In the genomic region with DNA sequence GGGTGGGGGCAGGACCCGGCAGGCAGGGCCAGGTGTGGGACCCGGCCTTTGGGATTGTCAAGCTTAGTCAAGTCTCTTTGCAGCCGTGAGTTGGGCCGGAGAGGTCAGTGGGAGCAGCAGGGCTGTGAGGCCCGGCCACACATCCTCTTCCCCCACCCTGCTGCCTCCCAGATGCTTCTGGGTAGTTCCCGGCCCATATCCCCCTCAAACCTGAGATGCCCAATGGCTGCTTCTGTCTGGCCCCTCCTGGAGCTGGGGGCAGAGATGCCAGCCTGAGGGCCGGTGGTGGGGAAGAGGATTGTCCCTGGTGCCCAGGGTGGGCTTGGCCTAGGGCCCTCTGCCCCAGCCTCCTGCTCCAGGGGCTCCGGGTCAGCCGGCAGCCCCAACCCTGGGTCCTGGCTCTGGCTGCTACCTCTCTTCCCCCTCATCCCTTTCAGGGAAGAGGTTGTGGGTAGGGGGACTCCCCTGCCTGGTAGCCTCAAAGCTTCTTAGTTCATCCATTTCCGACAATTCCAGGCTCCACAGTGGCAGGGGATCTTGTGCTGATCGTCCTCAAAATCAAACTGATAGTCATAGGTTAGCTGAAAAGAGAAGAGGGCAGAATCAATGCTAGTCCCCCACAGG, we compare ENCODE assay signal across 24 cellular contexts. TPM values are rescaled to one million over a fixed set of nuclear protein-coding genes. Genes with fewer than 3 reads are reported as not detected.
DNase-seq lines count a peak whose midpoint lies in the region; ATAC-seq and TF ChIP-seq lines count a peak whose summit lies in the region.
"Had no signal": no experiment of that assay in that cellular context is flagged by ENCODE, and none has a peak within 500 bp of the region (broad histone marks: within the 10 kb centered on the region; RNA-seq: fewer than 3 reads in every experiment).

No MANE protein-coding gene starts in this region.

- H3K23ac ChIP-seq in H9 (ENCODE audit: insufficient read length, low read depth, low read length): no peak overlapping the region

- no peak for TF ChIP-seq POLR2A in breast epithelium (IDR thresholded peaks at IDR 0.05)
- TF ChIP-seq POLR2A in esophagus squamous epithelium (IDR thresholded peaks at IDR 0.05): no peak

- no peak overlapping the region for H2BK15ac ChIP-seq in H9 (ENCODE audit: low read depth, low read length)

- H3K23me2 ChIP-seq in H9 (ENCODE audit: insufficient read length, low read depth, low read length, poor library complexity, severe bottlenecking): peaks cover 9% of the 10 kb centered on the region

- TSS peak; percentile 4 for BruUV-seq in mammary epithelial cell (replicated peaks; lab: Mats Ljungman, UMichigan)

- no peak for TF ChIP-seq CTCF in mammary epithelial cell (conservative IDR thresholded peaks at IDR 0.05 in 1 of 2, IDR thresholded peaks at IDR 0.05 in 1 of 2; ENCODE audit: extremely low read depth in 1 of 2, insufficient read depth in 1 of 2, low read depth in 1 of 2, low read length in 2 of 2)
- no peak for TF ChIP-seq CTCF in breast epithelium (IDR thresholded peaks at IDR 0.05)
- TF ChIP-seq CTCF in H9 (conservative IDR thresholded peaks at IDR 0.05): no peak
- no peak for TF ChIP-seq CTCF in esophagus squamous epithelium (IDR thresholded peaks at IDR 0.05)

- H3K4me2 ChIP-seq in mammary epithelial cell (ENCODE audit: insufficient read depth, low read depth, low read length) (no peak overlapping the region), H9 (ENCODE audit: insufficient read depth, insufficient read length, low read length) (no peak overlapping the region)
- H3K4me2 ChIP-seq: neural progenitor cell had no signal

- H3K4me1 ChIP-seq in mammary epithelial cell (ENCODE audit: insufficient read depth, low read length): peaks cover 9% of the 10 kb centered on the region
- H3K4me1 ChIP-seq in breast epithelium: peaks cover 8 to 15% of the 10 kb centered on the region in 2 donors
- no peaks in the 10 kb centered on the region for H3K4me1 ChIP-seq in H9 (ENCODE audit: insufficient read depth, low read length)
- H3K4me1 ChIP-seq in esophagus squamous epithelium: peaks cover 8 to 28% (median 16%) of the 10 kb centered on the region in 3 donors

- ATAC-seq in stimulated activated effector memory CD8-positive, alpha-beta T cell treated with anti-CD3 and anti-CD28 coated beads, Interleukin-12 subunit alpha, Interleukin-12 subunit beta, amount 100 ng/mL, for 72 hours: no peak
- no peak for ATAC-seq in GM18870 (IDR thresholded peaks at IDR 0.05; ENCODE audit: unreplicated experiment)
- ATAC-seq: psoas muscle had no signal

- no peak overlapping the region for H3K4me3 Mint-ChIP-seq in H9
- H3K4me3 Mint-ChIP-seq in dendritic cell treated with granulocyte-macrophage colony-stimulating factor and Interleukin-4, amounts not matched to agents 40 ng/mL and 50 ng/mL, for 4 days: no peak overlapping the region
- no peak overlapping the region for H3K4me3 Mint-ChIP-seq in stimulated activated effector memory CD8-positive, alpha-beta T cell treated with anti-CD3 and anti-CD28 coated beads, Interleukin-12 subunit alpha, Interleukin-12 subunit beta, amount 100 ng/mL, for 72 hours
- H3K4me3 Mint-ChIP-seq: activated CD4-positive, alpha-beta T cell treated with anti-CD3 and anti-CD28 coated beads, Interleukin-2, amount 10 ng/mL, durations not matched to agents 7 days and 5 days; activated naive CD8-positive, alpha-beta T cell treated with anti-CD3 and anti-CD28 coated beads for 36 hours; mesothelial cell of epicardium; type B pancreatic cell had no signal

- H3K27me3 ChIP-seq in mammary epithelial cell (ENCODE audit: insufficient read depth, low read length) (no peaks in the 10 kb centered on the region), breast epithelium (no peaks in the 10 kb centered on the region), H9 (ENCODE audit: insufficient read depth, low read length) (no peaks in the 10 kb centered on the region; the same call in 1 of the 2 replicates), esophagus squamous epithelium (no peaks in the 10 kb centered on the region)
- H3K27me3 ChIP-seq: neural progenitor cell, stomach had no signal

- H2BK5ac ChIP-seq in H9 (ENCODE audit: insufficient read length, low read length): no peak overlapping the region

- H2AK5ac ChIP-seq in H9 (ENCODE audit: insufficient read length, low read length): no peak overlapping the region

- no peak overlapping the region for H3K27ac ChIP-seq in mammary epithelial cell (ENCODE audit: insufficient read depth, low read depth, low read length)
- H3K27ac ChIP-seq in breast epithelium: no peak overlapping the region
- H3K27ac ChIP-seq in H9 (ENCODE audit: insufficient read length, low read depth, low read length): no peak overlapping the region
- H3K27ac ChIP-seq in esophagus squamous epithelium: no peak overlapping the region
- H3K27ac ChIP-seq: neural progenitor cell, psoas muscle, VCaP had no signal

- no peak overlapping the region for H3K18ac ChIP-seq in H9 (ENCODE audit: insufficient read length, low read depth, low read length)

- H2BK120ac ChIP-seq in H9 (ENCODE audit: low read depth, low read length, poor library complexity, severe bottlenecking): no peak overlapping the region

- DNase-seq in mammary epithelial cell: no peak
- no peak for DNase-seq in breast epithelium (ENCODE audit: low spot score in 2 of 2)
- peak; percentile 31 for DNase-seq in H9
- DNase-seq in stimulated activated effector memory CD8-positive, alpha-beta T cell treated with anti-CD3 and anti-CD28 coated beads, Interleukin-12 subunit alpha, Interleukin-12 subunit beta, amount 100 ng/mL, for 72 hours (ENCODE audit: low spot score in 2 of 2): no peak
- DNase-seq in amygdala (lab: John Stamatoyannopoulos, UW): no peak
- DNase-seq in esophagus squamous epithelium (lab: John Stamatoyannopoulos, UW): no peak
- DNase-seq: activated CD4-positive, alpha-beta T cell treated with anti-CD3 and anti-CD28 coated beads, Interleukin-2, amount 10 ng/mL, durations not matched to agents 7 days and 5 days; activated naive CD8-positive, alpha-beta T cell treated with anti-CD3 and anti-CD28 coated beads for 36 hours; EL; NCI-H146; NCI-H748 treated with DMSO at 0.1 percent for 48 hours; OCI-M1; SIG-M5; small intestine; stimulated activated CD4-positive, alpha-beta T cell treated with anti-CD3 and anti-CD28 coated beads, Interleukin-2, amount 100 ng/mL, for 48 hours; stomach; T-helper 2 cell had no signal

- H4K91ac ChIP-seq in H9 (ENCODE audit: insufficient read length, low read depth, low read length): no peak overlapping the region

- H3K36me3 ChIP-seq in mammary epithelial cell (ENCODE audit: insufficient read depth, low read length): peaks cover 14% of the 10 kb centered on the region
- H3K36me3 ChIP-seq in breast epithelium: no peaks in the 10 kb centered on the region
- H3K36me3 ChIP-seq in esophagus squamous epithelium: peaks cover 29 to 64% (median 41%) of the 10 kb centered on the region in 3 donors

- dilution Hi-C loops in mammary epithelial cell (cut with HindIII; ENCODE audit: low sequenced_read_pairs): no loop called here

- H2AFZ ChIP-seq in mammary epithelial cell (ENCODE audit: low read depth, low read length) (no peak overlapping the region), H9 (ENCODE audit: low read length) (no peak overlapping the region)
- H2AFZ ChIP-seq: neural progenitor cell had no signal

- no peak overlapping the region for H3K14ac ChIP-seq in H9 (ENCODE audit: insufficient read depth, low read length)

- WGBS in mammary epithelial cell (ENCODE audit: low coverage, missing lambda C conversion rate): 89% methylated on average over 7 of the region's 11 CpGs
- WGBS in H9 (ENCODE audit: extremely low coverage, insufficient read length, low lambda C conversion rate): no CpG with 5 or more reads among the region's 11 CpGs
- WGBS in esophagus squamous epithelium, 2 donors: 72 to 76% methylated on average over 6 to 8 of the region's 11 CpGs

- no peak overlapping the region for H2BK20ac ChIP-seq in H9 (ENCODE audit: low read depth, low read length, poor library complexity, severe bottlenecking)

- no peaks in the 10 kb centered on the region for H3K9me3 Mint-ChIP-seq in H9
- H3K9me3 Mint-ChIP-seq in dendritic cell treated with granulocyte-macrophage colony-stimulating factor and Interleukin-4, amounts not matched to agents 40 ng/mL and 50 ng/mL, for 4 days: no peaks in the 10 kb centered on the region
- no peaks in the 10 kb centered on the region for H3K9me3 Mint-ChIP-seq in stimulated activated effector memory CD8-positive, alpha-beta T cell treated with anti-CD3 and anti-CD28 coated beads, Interleukin-12 subunit alpha, Interleukin-12 subunit beta, amount 100 ng/mL, for 72 hours
- H3K9me3 Mint-ChIP-seq: activated CD4-positive, alpha-beta T cell treated with anti-CD3 and anti-CD28 coated beads, Interleukin-2, amount 10 ng/mL, durations not matched to agents 7 days and 5 days; activated naive CD8-positive, alpha-beta T cell treated with anti-CD3 and anti-CD28 coated beads for 36 hours; mesothelial cell of epicardium; neural progenitor cell; type B pancreatic cell had no signal

- no peak overlapping the region for H4K8ac ChIP-seq in H9 (replicated peaks; ENCODE audit: insufficient read length, low read depth, low read length)

- no peaks in the 10 kb centered on the region for H4K20me1 ChIP-seq in mammary epithelial cell (ENCODE audit: insufficient read depth, low read length)
- no peaks in the 10 kb centered on the region for H4K20me1 ChIP-seq in H9 (ENCODE audit: control insufficient read depth, insufficient read depth, insufficient read length)

- H3K79me2 ChIP-seq in mammary epithelial cell (ENCODE audit: insufficient read depth, low read length): peaks cover 21% of the 10 kb centered on the region
- H3K79me2 ChIP-seq in H9 (ENCODE audit: insufficient read depth, low read length): no peaks in the 10 kb centered on the region

- H4K5ac ChIP-seq in H9 (ENCODE audit: insufficient read length, low read depth, low read length): no peak overlapping the region

- no peaks in the 10 kb centered on the region for H3K9me3 ChIP-seq in mammary epithelial cell (replicated peaks; ENCODE audit: insufficient read depth, low read length)
- H3K9me3 ChIP-seq in breast epithelium: no peaks in the 10 kb centered on the region
- no peaks in the 10 kb centered on the region for H3K9me3 ChIP-seq in H9 (ENCODE audit: control insufficient read depth, low read depth, low read length)
- no peaks in the 10 kb centered on the region for H3K9me3 ChIP-seq in esophagus squamous epithelium
- H3K9me3 ChIP-seq: psoas muscle, stomach had no signal

- CTCF ChIA-PET in mammary epithelial cell (lab: Charles Lee; ENCODE audit: low non-redundant PET): no interaction called here

- peaks cover 3% of the 10 kb centered on the region for H3K79me1 ChIP-seq in H9 (ENCODE audit: insufficient read depth, low read depth, low read length, poor library complexity, severe bottlenecking)

- in situ Hi-C loops in mammary epithelial cell (cut with MboI; ENCODE audit: low sequenced_read_pairs in 2 of 2): no loop called here

- no peak overlapping the region for H3K56ac ChIP-seq in H9 (ENCODE audit: insufficient read length, low read depth, low read length)

- H3K4ac ChIP-seq in H9 (ENCODE audit: low read depth, low read length): no peak overlapping the region

- H3K9ac ChIP-seq in mammary epithelial cell (ENCODE audit: insufficient read depth, low read length) (no peak overlapping the region), H9 (ENCODE audit: extremely low read depth, insufficient read length, low read length) (no peak overlapping the region)
- H3K9ac ChIP-seq: neural progenitor cell had no signal

- H3K27ac Mint-ChIP-seq in H9: peak overlapping the region in 1 of 3 experiments; percentile 68; a peak in 1 of 7 replicates
- peak overlapping the region; percentile 58 for H3K27ac Mint-ChIP-seq in dendritic cell treated with granulocyte-macrophage colony-stimulating factor and Interleukin-4, amounts not matched to agents 40 ng/mL and 50 ng/mL, for 4 days
- peak overlapping the region; percentile 5 for H3K27ac Mint-ChIP-seq in stimulated activated effector memory CD8-positive, alpha-beta T cell treated with anti-CD3 and anti-CD28 coated beads, Interleukin-12 subunit alpha, Interleukin-12 subunit beta, amount 100 ng/mL, for 72 hours
- H3K27ac Mint-ChIP-seq: activated naive CD8-positive, alpha-beta T cell treated with anti-CD3 and anti-CD28 coated beads for 36 hours; neural progenitor cell had no signal

- H3T11ph ChIP-seq in H9 (ENCODE audit: low read length): no peak overlapping the region

- intact Hi-C loops in mammary epithelial cell (cut with micrococcal nuclease) (no loop called here), breast epithelium (cut with DNase I; ENCODE audit: low total_unique reads) (no loop called here), esophagus squamous epithelium (cut with DNase I) (no loop called here)
- intact Hi-C loops in dendritic cell treated with granulocyte-macrophage colony-stimulating factor and Interleukin-4, amounts not matched to agents 40 ng/mL and 50 ng/mL, for 4 days (cut with micrococcal nuclease): no loop called here

- H2BK12ac ChIP-seq in H9 (ENCODE audit: insufficient read length, low read depth, low read length): no peak overlapping the region

- H3K4me1 Mint-ChIP-seq in H9: peaks cover 15% of the 10 kb centered on the region in 2 experiments
- peaks cover 30% of the 10 kb centered on the region for H3K4me1 Mint-ChIP-seq in dendritic cell treated with granulocyte-macrophage colony-stimulating factor and Interleukin-4, amounts not matched to agents 40 ng/mL and 50 ng/mL, for 4 days (ENCODE audit: low read depth)
- H3K4me1 Mint-ChIP-seq in stimulated activated effector memory CD8-positive, alpha-beta T cell treated with anti-CD3 and anti-CD28 coated beads, Interleukin-12 subunit alpha, Interleukin-12 subunit beta, amount 100 ng/mL, for 72 hours: peaks cover 32% of the 10 kb centered on the region

- H3K27me3 Mint-ChIP-seq in H9 (ENCODE audit: low read depth): no peaks in the 10 kb centered on the region; the same call in 1 of the 2 replicates
- no peaks in the 10 kb centered on the region for H3K27me3 Mint-ChIP-seq in dendritic cell treated with granulocyte-macrophage colony-stimulating factor and Interleukin-4, amounts not matched to agents 40 ng/mL and 50 ng/mL, for 4 days
- H3K27me3 Mint-ChIP-seq: activated CD4-positive, alpha-beta T cell treated with anti-CD3 and anti-CD28 coated beads, Interleukin-2, amount 10 ng/mL, durations not matched to agents 7 days and 5 days; activated naive CD8-positive, alpha-beta T cell treated with anti-CD3 and anti-CD28 coated beads for 36 hours; type B pancreatic cell had no signal

- peaks cover 26 to 57% (median 49%) of the 10 kb centered on the region in 3 experiments for H3K36me3 Mint-ChIP-seq in H9 (ENCODE audit: insufficient read depth in 1 of 3, low read depth in 3 of 3)
- H3K36me3 Mint-ChIP-seq in dendritic cell treated with granulocyte-macrophage colony-stimulating factor and Interleukin-4, amounts not matched to agents 40 ng/mL and 50 ng/mL, for 4 days (ENCODE audit: low read depth): peaks cover 68% of the 10 kb centered on the region
- H3K36me3 Mint-ChIP-seq in stimulated activated effector memory CD8-positive, alpha-beta T cell treated with anti-CD3 and anti-CD28 coated beads, Interleukin-12 subunit alpha, Interleukin-12 subunit beta, amount 100 ng/mL, for 72 hours: peaks cover 86% of the 10 kb centered on the region

- H3K4me3 ChIP-seq in mammary epithelial cell (replicated peaks in 1 of 3; ENCODE audit: insufficient read depth in 1 of 3, low read depth in 2 of 3, low read length in 3 of 3) (no peak overlapping the region), breast epithelium (no peak overlapping the region), esophagus squamous epithelium (no peak overlapping the region)
- H3K4me3 ChIP-seq: neural progenitor cell, psoas muscle, stomach had no signal

RNA-seq across cellular contexts. Expression of a gene that starts 2.8 kb away (rescaled TPM):
- total RNA-seq in mammary epithelial cell (10 to 100 TPM; 56.7 to 84.8 TPM), breast epithelium (10 to 100 TPM; 50.5 to 84.3 (median 54.0) TPM), H9 (2021) (34.8 and 36.7 TPM in 2 replicates), esophagus squamous epithelium (10 to 100 TPM; 31.9 to 58.6 (median 47.8) TPM)
- 89.0 TPM for polyA plus RNA-seq in mammary epithelial cell
- polyA minus RNA-seq in mammary epithelial cell: 73.9 TPM

RNA-seq across cellular contexts. Expression of a gene that starts 22.2 kb away (rescaled TPM):
- total RNA-seq in mammary epithelial cell (under 1 TPM; 0.33 to 0.52 TPM), breast epithelium (under 1 TPM in 2 of 3 donors, not detected in 1; under 0.01 to 0.16 TPM), H9 (2021) (0.35 and 0.39 TPM in 2 replicates), esophagus squamous epithelium (under 1 TPM; 0.19 to 0.40 (median 0.26) TPM)
- polyA plus RNA-seq in mammary epithelial cell: 0.09 TPM
- polyA minus RNA-seq in mammary epithelial cell: not detected

RNA-seq across cellular contexts. Expression of a gene that starts 39.2 kb away (rescaled TPM):
- 10 to 100 TPM; 30.7 to 78.0 TPM for total RNA-seq in mammary epithelial cell
- 8.0 TPM for polyA plus RNA-seq in mammary epithelial cell
- polyA minus RNA-seq in mammary epithelial cell: 90.4 TPM
- total RNA-seq in breast epithelium: 10 to 100 TPM; 35.4 to 51.4 (median 45.9) TPM
- total RNA-seq in H9 (2021): 83.9 and 93.7 TPM in 2 replicates
- 10 to 100 TPM; 29.4 to 67.9 (median 47.9) TPM for total RNA-seq in esophagus squamous epithelium

RNA-seq across cellular contexts. Expression of a gene that starts 43.3 kb away (rescaled TPM):
- total RNA-seq in mammary epithelial cell: not detected
- polyA plus RNA-seq in mammary epithelial cell: not detected
- not detected for polyA minus RNA-seq in mammary epithelial cell
- total RNA-seq in breast epithelium: not detected
- not detected in 2 replicates for total RNA-seq in H9 (2021)
- total RNA-seq in esophagus squamous epithelium: under 1 TPM in 1 of 4 donors, not detected in 3; 0.41 TPM
- total RNA-seq: activated naive CD8-positive, alpha-beta T cell treated with anti-CD3 and anti-CD28 coated beads for 36 hours; mesothelial cell of epicardium; psoas muscle; stomach had no signal
- polyA plus RNA-seq: psoas muscle, small intestine, stomach had no signal

RNA-seq across cellular contexts. Expression of a gene that starts 48.4 kb away (rescaled TPM):
- total RNA-seq in mammary epithelial cell (1 to 10 TPM; 1.0 to 2.3 TPM), breast epithelium (1 to 10 TPM in 1 of 3 donors, under 1 TPM in 1, not detected in 1; 0.59 to 1.3 TPM), H9 (2021) (4.0 and 4.1 TPM in 2 replicates), esophagus squamous epithelium (under 1 TPM in 2 of 4 donors, not detected in 2; 0.23 to 0.44 TPM)
- 1.9 TPM for polyA plus RNA-seq in mammary epithelial cell
- not detected for polyA minus RNA-seq in mammary epithelial cell
- total RNA-seq: stomach had no signal
